ENCODE assay signal across 8 cellular contexts in the genomic region with DNA sequence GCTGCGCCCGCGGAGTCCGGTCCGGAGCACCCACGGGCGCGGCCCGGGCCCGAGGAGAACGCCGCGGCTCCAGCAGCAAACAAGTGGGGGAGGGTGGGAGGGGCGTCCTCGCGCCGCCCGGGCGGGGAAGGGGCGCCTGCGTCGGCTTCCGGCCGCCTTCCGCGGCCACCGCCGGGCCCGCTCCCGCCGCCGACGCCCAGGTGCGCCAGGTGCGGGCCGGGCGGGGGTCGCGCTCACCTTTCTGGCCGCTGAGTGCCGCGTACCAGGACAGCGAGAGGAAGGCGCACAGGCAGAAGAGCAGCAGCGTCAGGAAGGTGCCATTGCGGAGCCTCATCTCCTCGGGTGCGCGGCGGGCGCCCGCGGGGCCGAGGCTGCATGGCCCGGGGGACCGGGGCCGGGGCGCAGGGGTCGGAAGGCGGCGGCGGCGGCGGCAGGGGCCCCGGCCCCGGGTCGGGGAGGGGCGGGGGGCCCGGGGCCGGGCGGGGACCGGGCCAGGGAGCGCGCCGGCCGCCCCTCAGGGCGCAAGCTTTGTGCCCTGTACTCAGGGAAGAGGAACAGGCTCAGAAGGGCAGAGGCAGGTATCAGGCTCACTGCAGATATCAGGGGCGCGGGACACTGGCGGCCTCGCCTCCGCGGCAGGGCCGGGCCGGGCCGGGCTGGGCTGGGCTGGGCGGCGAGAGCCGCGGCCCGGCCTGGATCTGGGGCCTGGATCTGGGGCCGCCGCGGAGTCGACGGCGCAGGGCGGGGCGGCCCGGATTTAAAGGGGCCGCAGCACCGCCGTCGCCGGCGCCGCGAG. TPM values are rescaled to one million over a fixed set of nuclear protein-coding genes. Genes with fewer than 3 reads are reported as not detected.
A peak's percentile ranks its signal among the peaks of the same experiment; 100 is the strongest.
DNase-seq lines count a peak whose midpoint lies in the region; ATAC-seq and TF ChIP-seq lines count a peak whose summit lies in the region.

A gene (minus strand): TSS at position 617 of the 796 bp plus-strand sequence. CDS start 283 bp downstream, at position 334.

- peak within 1 kb of the TSS; percentile 99 for H3K4me2 ChIP-seq in neural progenitor cell

- ATAC-seq in HG03571 (IDR thresholded peaks at IDR 0.05; ENCODE audit: unreplicated experiment), result peak; percentile 57
- ATAC-seq in Panc1, result peak; percentile 78

- peak; percentile 90 for DNase-seq in DMS53 (lab: John Stamatoyannopoulos, UW)
- peak; percentile 96 for DNase-seq in GM20000 (ENCODE audit: low spot score)
- no peak for DNase-seq in Panc1 (ENCODE audit: low read depth, low spot score)
- DNase-seq in globus pallidus (ENCODE audit: low spot score), result peak; percentile 69
- peak; percentile 89 for DNase-seq in neural progenitor cell (ENCODE audit: low spot score)
- peak; percentile 58 to 76 for DNase-seq in uterus

- H3K27me3 ChIP-seq in Panc1 (ENCODE audit: control insufficient read depth, insufficient read depth, low read length) (no peaks in the 10 kb centered on the region), neural progenitor cell (no peaks in the 10 kb centered on the region), uterus (no peaks in the 10 kb centered on the region)

- H3K9me3 ChIP-seq in Panc1 (ENCODE audit: control insufficient read depth, insufficient read depth, low read depth, low read length) (no peaks in the 10 kb centered on the region), neural progenitor cell (ENCODE audit: low read depth) (no peaks in the 10 kb centered on the region), uterus (no peaks in the 10 kb centered on the region)

- CTCF ChIA-PET in Panc1 (lab: Charles Lee), result no interaction called here

- H4K20me1 ChIP-seq in neural progenitor cell (ENCODE audit: low read depth), result peaks cover 46% of the 10 kb centered on the region

- H3K79me2 ChIP-seq in neural progenitor cell (ENCODE audit: low read depth), result peaks cover 40% of the 10 kb centered on the region

- H3K9me3 Mint-ChIP-seq in activated naive CD4-positive, alpha-beta T cell treated with anti-CD3 and anti-CD28 coated beads, Interleukin-2, amount 50 U/mL, for 24 hours, result no peaks in the 10 kb centered on the region
- no peaks in the 10 kb centered on the region for H3K9me3 Mint-ChIP-seq in neural progenitor cell

- POLR2A ChIA-PET in Panc1 (lab: Charles Lee), result interaction anchor here (1.1 to 1.2 kb wide), 2 partner anchors 19 to 1182 kb away, joined by 3 read pairs; no protein-coding TSS in a partner anchor

- intact Hi-C loops in Panc1 (cut with micrococcal nuclease; ENCODE audit: unreplicated experiment), result no loop called here
- intact Hi-C loops in uterus (cut with DNase I; ENCODE audit: low total_unique reads), result no loop called here

- peak within 1 kb of the TSS; percentile 93 for H2AFZ ChIP-seq in neural progenitor cell (replicated peaks)

- H3K9ac ChIP-seq in neural progenitor cell, result peak within 1 kb of the TSS; percentile 42

- H3K4me3 Mint-ChIP-seq in activated naive CD4-positive, alpha-beta T cell treated with anti-CD3 and anti-CD28 coated beads, Interleukin-2, amount 50 U/mL, for 24 hours, result peak within 1 kb of the TSS; percentile 84
- H3K4me3 Mint-ChIP-seq in neural progenitor cell, result peak within 1 kb of the TSS; percentile 87

- H3K4me1 Mint-ChIP-seq in activated naive CD4-positive, alpha-beta T cell treated with anti-CD3 and anti-CD28 coated beads, Interleukin-2, amount 50 U/mL, for 24 hours, result peaks cover 29% of the 10 kb centered on the region
- peaks cover 32% of the 10 kb centered on the region for H3K4me1 Mint-ChIP-seq in neural progenitor cell

- H3K4me1 ChIP-seq in Panc1 (ENCODE audit: control insufficient read depth, insufficient read depth, low read length) (peaks cover 30% of the 10 kb centered on the region), neural progenitor cell (peaks cover 28% of the 10 kb centered on the region), uterus (peaks cover 0 to 6% of the 10 kb centered on the region in 2 donors)

- TF ChIP-seq POLR2A in uterus (IDR thresholded peaks at IDR 0.05), result peak in 1 of 2 donors; percentile 71

- H3K27ac ChIP-seq in Panc1 (ENCODE audit: low read length), result peak within 1 kb of the TSS; percentile 86
- peak within 1 kb of the TSS; percentile 68 for H3K27ac ChIP-seq in neural progenitor cell
- H3K27ac ChIP-seq in uterus, result peak within 1 kb of the TSS; percentile 94

- in situ Hi-C loops in Panc1 (cut with HindIII; ENCODE audit: low pct_unique_long_range_greater_than_20kb, low sequenced_read_pairs), result no loop called here

- no peaks in the 10 kb centered on the region for H3K36me3 Mint-ChIP-seq in activated naive CD4-positive, alpha-beta T cell treated with anti-CD3 and anti-CD28 coated beads, Interleukin-2, amount 50 U/mL, for 24 hours
- H3K36me3 Mint-ChIP-seq in neural progenitor cell, result peaks cover 7% of the 10 kb centered on the region

- peak within 1 kb of the TSS; percentile 83 for H3K27ac Mint-ChIP-seq in activated naive CD4-positive, alpha-beta T cell treated with anti-CD3 and anti-CD28 coated beads, Interleukin-2, amount 50 U/mL, for 24 hours
- H3K27ac Mint-ChIP-seq in neural progenitor cell, result no peak within 1 kb of the TSS

- no TSS peak for BruUV-seq in Panc1 (replicated peaks; lab: Mats Ljungman, UMichigan)

- peaks cover 4% of the 10 kb centered on the region; the same call in 1 of the 2 replicates for H3K36me3 ChIP-seq in Panc1 (ENCODE audit: control insufficient read depth, insufficient read depth, low read length)
- H3K36me3 ChIP-seq in neural progenitor cell, result no peaks in the 10 kb centered on the region
- no peaks in the 10 kb centered on the region for H3K36me3 ChIP-seq in uterus

- H3K27me3 Mint-ChIP-seq in activated naive CD4-positive, alpha-beta T cell treated with anti-CD3 and anti-CD28 coated beads, Interleukin-2, amount 50 U/mL, for 24 hours, result no peaks in the 10 kb centered on the region
- H3K27me3 Mint-ChIP-seq in neural progenitor cell (ENCODE audit: insufficient read depth, low read depth), result peaks cover 10% of the 10 kb centered on the region

- H3K4me3 ChIP-seq in Panc1 (ENCODE audit: low read depth in 2 of 2, low read length in 2 of 2), result peak within 1 kb of the TSS; percentile 60 to 79
- H3K4me3 ChIP-seq in neural progenitor cell, result peak within 1 kb of the TSS; percentile 96
- H3K4me3 ChIP-seq in uterus, result peak within 1 kb of the TSS; percentile 67 to 69

- no peak for TF ChIP-seq CTCF in GM20000 (IDR thresholded peaks at IDR 0.05; ENCODE audit: extremely low read depth, missing control alignments)
- no peak for TF ChIP-seq CTCF in Panc1 (IDR thresholded peaks at IDR 0.05)
- no peak for TF ChIP-seq CTCF in neural progenitor cell (IDR thresholded peaks at IDR 0.05)
- peak in 2 of 4 experiments; percentile 2 to 27 for TF ChIP-seq CTCF in uterus (IDR thresholded peaks at IDR 0.05)

- H3F3A ChIP-seq in neural progenitor cell (ENCODE audit: low read depth), result peaks cover 34% of the 10 kb centered on the region

RNA-seq across cellular contexts. Expression of the gene that starts here (rescaled TPM):
- total RNA-seq in Panc1 (2021; ENCODE audit: unreplicated experiment), result 406 TPM
- polyA plus RNA-seq in Panc1 (2012; ENCODE audit: insufficient read length), result 616 TPM
- 32.1 and 52.9 TPM in 2 replicates for total RNA-seq in neural progenitor cell (ENCODE audit: low replicate concordance)
- 10 to 100 TPM; 31.8 to 87.4 (median 66.4) TPM for total RNA-seq in uterus
